Comparison of ENCODE assay signal across 35 cellular contexts in genomic region chr1:216200941-216201340, GRCh38.
"Had no signal": no experiment of that assay in that cellular context is flagged by ENCODE, and none has a peak within 500 bp of the region (broad histone marks: within the 10 kb centered on the region; RNA-seq: fewer than 3 reads in every experiment).

No MANE protein-coding gene starts in this region.

- DNase-seq: activated effector memory CD4-positive, alpha-beta T cell treated with anti-CD3 and anti-CD28 coated beads, Interleukin-2, amount 50 U/mL, for 16 hours; activated effector memory CD4-positive, alpha-beta T cell treated with Interleukin-2 at 50 U/mL for 16 hours; activated gamma-delta T cell; activated gamma-delta T cell treated with Interleukin-2 at 50 U/mL for 16 hours; activated naive CD4-positive, alpha-beta T cell; activated naive CD4-positive, alpha-beta T cell treated with anti-CD3 and anti-CD28 coated beads for 36 hours; activated naive CD4-positive, alpha-beta T cell treated with anti-CD3 and anti-CD28 coated beads, Interleukin-2, amount 10 ng/mL, durations not matched to agents 7 days and 5 days; activated naive CD4-positive, alpha-beta T cell treated with anti-CD3 and anti-CD28 coated beads, Interleukin-2, amount 50 U/mL, for 16 hours; activated naive CD4-positive, alpha-beta T cell treated with Interleukin-2 at 50 U/mL for 16 hours; activated naive CD8-positive, alpha-beta T cell treated with anti-CD3 and anti-CD28 coated beads for 36 hours; activated naive CD8-positive, alpha-beta T cell treated with anti-CD3 and anti-CD28 coated beads, Interleukin-2, amount 10 ng/mL, durations not matched to agents 7 days and 5 days; activated naive CD8-positive, alpha-beta T cell treated with anti-CD3 and anti-CD28 coated beads, Interleukin-2, amount 50 U/mL, for 24 hours; activated T-cell treated with anti-CD3 and anti-CD28 coated beads, Interleukin-2, amount 50 U/mL, for 4 hours; activated T-cell treated with anti-CD3 and anti-CD28 coated beads, Interleukin-2, amount 50 U/mL, for 48 hours; activated T-cell treated with anti-CD3 and anti-CD28 coated beads, Interleukin-2, amount 50 U/mL, for 72 hours; adrenal gland; amniotic stem cell; amygdala; anterior cingulate cortex; body of pancreas; brain microvascular endothelial cell; caudate nucleus; central memory CD4-positive, alpha-beta T cell; cerebellar nuclear complex had no signal

- H3K36me3 Mint-ChIP-seq: activated naive CD4-positive, alpha-beta T cell treated with anti-CD3 and anti-CD28 coated beads, Interleukin-2, amount 10 ng/mL, durations not matched to agents 7 days and 5 days; activated naive CD4-positive, alpha-beta T cell treated with anti-CD3 and anti-CD28 coated beads, Interleukin-2, amount 50 U/mL, for 24 hours; activated naive CD4-positive, alpha-beta T cell treated with anti-CD3 and anti-CD28 coated beads, Interleukin-2, amount 50 U/mL, for 72 hours; activated naive CD8-positive, alpha-beta T cell; activated naive CD8-positive, alpha-beta T cell treated with anti-CD3 and anti-CD28 coated beads for 36 hours; activated naive CD8-positive, alpha-beta T cell treated with anti-CD3 and anti-CD28 coated beads, Interleukin-2, amount 10 ng/mL, durations not matched to agents 7 days and 5 days; brain had no signal

- H3K27me3 Mint-ChIP-seq: activated naive CD4-positive, alpha-beta T cell treated with anti-CD3 and anti-CD28 coated beads, Interleukin-2, amount 10 ng/mL, durations not matched to agents 7 days and 5 days; activated naive CD4-positive, alpha-beta T cell treated with anti-CD3 and anti-CD28 coated beads, Interleukin-2, amount 50 U/mL, for 24 hours; activated naive CD8-positive, alpha-beta T cell; activated naive CD8-positive, alpha-beta T cell treated with anti-CD3 and anti-CD28 coated beads for 36 hours; activated naive CD8-positive, alpha-beta T cell treated with anti-CD3 and anti-CD28 coated beads, Interleukin-2, amount 10 ng/mL, durations not matched to agents 7 days and 5 days; activated naive CD8-positive, alpha-beta T cell treated with anti-CD3 and anti-CD28 coated beads, Interleukin-2, amount 50 U/mL, for 24 hours; activated T-helper 17 cell treated with anti-CD3 and anti-CD28 coated beads, Interleukin-2, amount 50 U/mL, for 72 hours; central memory CD8-positive, alpha-beta T cell had no signal

- H3K4me1 Mint-ChIP-seq: activated naive CD4-positive, alpha-beta T cell treated with anti-CD3 and anti-CD28 coated beads, Interleukin-2, amount 10 ng/mL, durations not matched to agents 7 days and 5 days; activated naive CD4-positive, alpha-beta T cell treated with anti-CD3 and anti-CD28 coated beads, Interleukin-2, amount 50 U/mL, for 24 hours; activated naive CD8-positive, alpha-beta T cell treated with anti-CD3 and anti-CD28 coated beads for 36 hours; activated naive CD8-positive, alpha-beta T cell treated with anti-CD3 and anti-CD28 coated beads, Interleukin-2, amount 10 ng/mL, durations not matched to agents 7 days and 5 days; activated naive CD8-positive, alpha-beta T cell treated with anti-CD3 and anti-CD28 coated beads, Interleukin-2, amount 50 U/mL, for 24 hours; activated T-helper 17 cell treated with anti-CD3 and anti-CD28 coated beads, Interleukin-2, amount 50 U/mL, for 72 hours; central memory CD8-positive, alpha-beta T cell had no signal

- H3K9me3 Mint-ChIP-seq: activated naive CD4-positive, alpha-beta T cell treated with anti-CD3 and anti-CD28 coated beads for 36 hours; activated naive CD4-positive, alpha-beta T cell treated with anti-CD3 and anti-CD28 coated beads, Interleukin-2, amount 10 ng/mL, durations not matched to agents 7 days and 5 days; activated naive CD8-positive, alpha-beta T cell treated with anti-CD3 and anti-CD28 coated beads for 36 hours; activated naive CD8-positive, alpha-beta T cell treated with anti-CD3 and anti-CD28 coated beads, Interleukin-2, amount 10 ng/mL, durations not matched to agents 7 days and 5 days; activated naive CD8-positive, alpha-beta T cell treated with anti-CD3 and anti-CD28 coated beads, Interleukin-2, amount 50 U/mL, for 24 hours; activated T-helper 1 cell treated with anti-CD3 and anti-CD28 coated beads, Interleukin-12 subunit alpha, Interleukin-12 subunit beta, Interleukin-2, Interleukin-4 antibody, amounts not matched to agents 30 ng/mL and 10 ng/mL and 1 ng/mL, durations not matched to agents 14 hours and 24 hours and 36 hours; activated T-helper 2 cell treated with anti-CD3 and anti-CD28 coated beads, Interferon-gamma antibody, Interleukin-2, Interleukin-4, amounts not matched to agents 10 μg/mL and 5 μg/mL and 100 μg/mL, durations not matched to agents 14 hours and 24 hours and 36 hours; brain had no signal

- H3K27ac ChIP-seq: adrenal gland, ascending aorta, body of pancreas, brain microvascular endothelial cell, breast epithelium, cardiac muscle cell had no signal

- ATAC-seq: activated naive CD4-positive, alpha-beta T cell treated with anti-CD3 and anti-CD28 coated beads, Interleukin-2, amount 50 U/mL, for 72 hours; activated naive CD8-positive, alpha-beta T cell treated with anti-CD3 and anti-CD28 coated beads, Interleukin-2, amount 50 U/mL, for 24 hours; activated T-cell treated with anti-CD3 and anti-CD28 coated beads, Interleukin-2, amount 50 U/mL, for 4 hours; activated T-cell treated with anti-CD3 and anti-CD28 coated beads, Interleukin-2, amount 50 U/mL, for 72 hours; activated T-helper 17 cell treated with anti-CD3 and anti-CD28 coated beads, Interleukin-2, amount 50 U/mL, for 72 hours; body of pancreas had no signal

- H3K9me3 ChIP-seq: adrenal gland, ascending aorta, body of pancreas, breast epithelium had no signal

- H3K4me1 ChIP-seq: adrenal gland, ascending aorta, body of pancreas, breast epithelium had no signal

- H3K27ac Mint-ChIP-seq: activated naive CD4-positive, alpha-beta T cell treated with anti-CD3 and anti-CD28 coated beads for 36 hours; activated naive CD4-positive, alpha-beta T cell treated with anti-CD3 and anti-CD28 coated beads, Interleukin-2, amount 10 ng/mL, durations not matched to agents 7 days and 5 days; activated naive CD4-positive, alpha-beta T cell treated with anti-CD3 and anti-CD28 coated beads, Interleukin-2, amount 50 U/mL, for 24 hours; activated naive CD4-positive, alpha-beta T cell treated with anti-CD3 and anti-CD28 coated beads, Interleukin-2, amount 50 U/mL, for 72 hours; activated naive CD8-positive, alpha-beta T cell; activated naive CD8-positive, alpha-beta T cell treated with anti-CD3 and anti-CD28 coated beads for 36 hours; activated naive CD8-positive, alpha-beta T cell treated with anti-CD3 and anti-CD28 coated beads, Interleukin-2, amount 10 ng/mL, durations not matched to agents 7 days and 5 days; activated naive CD8-positive, alpha-beta T cell treated with anti-CD3 and anti-CD28 coated beads, Interleukin-2, amount 50 U/mL, for 24 hours; activated T-cell treated with anti-CD3 and anti-CD28 coated beads, Interleukin-2, amount 50 U/mL, for 72 hours; activated T-helper 1 cell treated with anti-CD3 and anti-CD28 coated beads, Interleukin-12 subunit alpha, Interleukin-12 subunit beta, Interleukin-2, Interleukin-4 antibody, amounts not matched to agents 30 ng/mL and 10 ng/mL and 1 ng/mL, durations not matched to agents 14 hours and 24 hours and 36 hours; activated T-helper 17 cell treated with anti-CD3 and anti-CD28 coated beads, Interleukin-2, amount 50 U/mL, for 72 hours; activated T-helper 2 cell treated with anti-CD3 and anti-CD28 coated beads, Interferon-gamma antibody, Interleukin-2, Interleukin-4, amounts not matched to agents 10 μg/mL and 5 μg/mL and 100 μg/mL, durations not matched to agents 14 hours and 24 hours and 36 hours; brain had no signal

- H3K4me3 ChIP-seq: adrenal gland, ascending aorta, body of pancreas, breast epithelium, cardiac muscle cell had no signal

- H3K27me3 ChIP-seq: adrenal gland, ascending aorta, brain microvascular endothelial cell, breast epithelium, cardiac muscle cell had no signal

- H3K36me3 ChIP-seq: adrenal gland, ascending aorta, brain microvascular endothelial cell, breast epithelium, cardiac muscle cell had no signal

- H3K4me3 Mint-ChIP-seq: activated naive CD4-positive, alpha-beta T cell treated with anti-CD3 and anti-CD28 coated beads for 36 hours; activated naive CD4-positive, alpha-beta T cell treated with anti-CD3 and anti-CD28 coated beads, Interleukin-2, amount 10 ng/mL, durations not matched to agents 7 days and 5 days; activated naive CD4-positive, alpha-beta T cell treated with anti-CD3 and anti-CD28 coated beads, Interleukin-2, amount 50 U/mL, for 24 hours; activated naive CD8-positive, alpha-beta T cell; activated naive CD8-positive, alpha-beta T cell treated with anti-CD3 and anti-CD28 coated beads for 36 hours; activated naive CD8-positive, alpha-beta T cell treated with anti-CD3 and anti-CD28 coated beads, Interleukin-2, amount 10 ng/mL, durations not matched to agents 7 days and 5 days; activated naive CD8-positive, alpha-beta T cell treated with anti-CD3 and anti-CD28 coated beads, Interleukin-2, amount 50 U/mL, for 24 hours; activated T-cell treated with anti-CD3 and anti-CD28 coated beads, Interleukin-2, amount 50 U/mL, for 4 hours; activated T-cell treated with anti-CD3 and anti-CD28 coated beads, Interleukin-2, amount 50 U/mL, for 72 hours; activated T-helper 1 cell treated with anti-CD3 and anti-CD28 coated beads, Interleukin-12 subunit alpha, Interleukin-12 subunit beta, Interleukin-2, Interleukin-4 antibody, amounts not matched to agents 30 ng/mL and 10 ng/mL and 1 ng/mL, durations not matched to agents 14 hours and 24 hours and 36 hours; activated T-helper 17 cell treated with anti-CD3 and anti-CD28 coated beads, Interleukin-2, amount 50 U/mL, for 72 hours; brain; central memory CD8-positive, alpha-beta T cell had no signal
